8 cellular contexts compared by ENCODE assay signal in genomic region chr19:5719961-5720790, GRCh38. TPM values are rescaled to one million over a fixed set of nuclear protein-coding genes. Genes with fewer than 3 reads are reported as not detected.
DNase-seq lines count a peak whose midpoint lies in the region; ATAC-seq and TF ChIP-seq lines count a peak whose summit lies in the region.

Gene CATSPERD (plus strand): TSS chr19:5720637. CDS start chr19:5720738, 101 bp downstream.
Gene LONP1 (minus strand): TSS chr19:5720146. CDS start chr19:5720132, 14 bp downstream.

- DNase-seq in NCI-H1694 (lab: John Stamatoyannopoulos, UW) (peak; percentile 94), T-helper 17 cell (peak; percentile 96 to 97 (median 96)), anterior cingulate cortex (lab: John Stamatoyannopoulos, UW) (peak; percentile 88 to 100 (median 98)), right atrium auricular region (ENCODE audit: low spot score) (peak; percentile 98), psoas muscle (peak; percentile 99), uterus (peak; percentile 97 to 98)

- 0 to 1% (median 0%) methylated on average over 88 to 90 of the region's 90 CpGs for WGBS in psoas muscle, 3 donors

- H3K27me3 Mint-ChIP-seq in T-helper 17 cell: no peaks in the 10 kb centered on the region

- no peaks in the 10 kb centered on the region for H3K27me3 ChIP-seq in right atrium auricular region
- peaks cover 0 to 3% (median 0%) of the 10 kb centered on the region in 3 donors for H3K27me3 ChIP-seq in psoas muscle (ENCODE audit: insufficient read depth in 3 of 3, low read length in 2 of 3)
- H3K27me3 ChIP-seq in uterus: no peaks in the 10 kb centered on the region

- H3K4me1 Mint-ChIP-seq in T-helper 17 cell: peaks cover 10% of the 10 kb centered on the region

- H3K9me3 ChIP-seq in T-helper 17 cell (ENCODE audit: control insufficient read depth, low read length, poor library complexity, severe bottlenecking): no peaks in the 10 kb centered on the region
- H3K9me3 ChIP-seq in right atrium auricular region: no peaks in the 10 kb centered on the region
- H3K9me3 ChIP-seq in psoas muscle: no peaks in the 10 kb centered on the region
- H3K9me3 ChIP-seq in uterus: no peaks in the 10 kb centered on the region

- H3K36me3 Mint-ChIP-seq in T-helper 17 cell (ENCODE audit: low read depth): no peaks in the 10 kb centered on the region

- H3K36me3 ChIP-seq in right atrium auricular region: no peaks in the 10 kb centered on the region
- H3K36me3 ChIP-seq in psoas muscle (ENCODE audit: insufficient read depth in 1 of 2, low read depth in 1 of 2): peaks cover 0 to 9% of the 10 kb centered on the region in 2 donors
- no peaks in the 10 kb centered on the region for H3K36me3 ChIP-seq in uterus

- H3K27ac ChIP-seq in right atrium auricular region (peak within 1 kb of the TSS; percentile 96 to 97), psoas muscle (peak within 1 kb of the TSS; percentile 99), uterus (peak within 1 kb of the TSS; percentile 92 to 96)

- peak; percentile 88 for TF ChIP-seq POLR2A in GM15510 (IDR thresholded peaks at IDR 0.05; ENCODE audit: borderline replicate concordance, extremely low read depth, insufficient read length)
- TF ChIP-seq POLR2A in uterus (IDR thresholded peaks at IDR 0.05): peak; percentile 6 to 60

- H3K4me3 Mint-ChIP-seq in T-helper 17 cell: peak within 1 kb of the TSS; percentile 91

- TF ChIP-seq CTCF in right atrium auricular region (IDR thresholded peaks at IDR 0.05) (peak; percentile 92 to 96), psoas muscle (IDR thresholded peaks at IDR 0.05) (peak; percentile 88), uterus (IDR thresholded peaks at IDR 0.05) (peak; percentile 94 to 96 (median 95))

- intact Hi-C loops in psoas muscle (cut with DNase I): loop anchor here in 1 of 2 donors (2.0 to 5.0 kb wide), 3 partner anchors 29 to 98 kb away; partner anchors contain the start of genes DUS3L, RPL36, SAFB and SAFB2
- intact Hi-C loops in uterus (cut with DNase I; ENCODE audit: low total_unique reads): no loop called here

- H3K4me1 ChIP-seq in right atrium auricular region: peaks cover 0 to 23% of the 10 kb centered on the region in 2 donors
- H3K4me1 ChIP-seq in psoas muscle: peaks cover 20% of the 10 kb centered on the region
- H3K4me1 ChIP-seq in uterus: peaks cover 0 to 12% of the 10 kb centered on the region in 2 donors

- ATAC-seq in HG02885 (IDR thresholded peaks at IDR 0.05; ENCODE audit: poor library complexity, unreplicated experiment) (peak; percentile 89), T-helper 17 cell (peak; percentile 90), psoas muscle (peak; percentile 96 to 97 (median 96))

- peak within 1 kb of the TSS; percentile 92 for H3K27ac Mint-ChIP-seq in T-helper 17 cell

- H3K4me3 ChIP-seq in right atrium auricular region (peak within 1 kb of the TSS; percentile 93 to 97), psoas muscle (peak within 1 kb of the TSS; percentile 95), uterus (peak within 1 kb of the TSS; percentile 94 to 97)

RNA-seq across cellular contexts. Expression of gene CATSPERD, which starts in this region (rescaled TPM):
- total RNA-seq in T-helper 17 cell (not detected), right atrium auricular region (not detected), psoas muscle (not detected), uterus (not detected)
- polyA plus RNA-seq in psoas muscle: not detected

RNA-seq across cellular contexts. Expression of gene LONP1, which starts in this region (rescaled TPM):
- total RNA-seq in T-helper 17 cell (10 to 100 TPM; 61.0 to 65.2 TPM), right atrium auricular region (10 to 100 TPM; 65.0 to 65.4 TPM), psoas muscle (10 to 100 TPM; 61.0 to 97.1 (median 73.8) TPM), uterus (100 to 1,000 TPM in 1 of 4 donors, 10 to 100 TPM in 3; 39.9 to 134 (median 44.1) TPM)
- 100 to 1,000 TPM in 1 of 3 donors, 10 to 100 TPM in 2; 58.6 to 127 (median 83.3) TPM for polyA plus RNA-seq in psoas muscle

Comparison
In these comparisons a context has a peak if more than half of its experiments do, and no peak if none do; other contexts are left out.
1. Peak in every context shown above with its lines: DNase-seq, ATAC-seq, H3K4me3 ChIP-seq and H3K27ac ChIP-seq.